28 cellular contexts compared by ENCODE assay signal in the genomic region with DNA sequence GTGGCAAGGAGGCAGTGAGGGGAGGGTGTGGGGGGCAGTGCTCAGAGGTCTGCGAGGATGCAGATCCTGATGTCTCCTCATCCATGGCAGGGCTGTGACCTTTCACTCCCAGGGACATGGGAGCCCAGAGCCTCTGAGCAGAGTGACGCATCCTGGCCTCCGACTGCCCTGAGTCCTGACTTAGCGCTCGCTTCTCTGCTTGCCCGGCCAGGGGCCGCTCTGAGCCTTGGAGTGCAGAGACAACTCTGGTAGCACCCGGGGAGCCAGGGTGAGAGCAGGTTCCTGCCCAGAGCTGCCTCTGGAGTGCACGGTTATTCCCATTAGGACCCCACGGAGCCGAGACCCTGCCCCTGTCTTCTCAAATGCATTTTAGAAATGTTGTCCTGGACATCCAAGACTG.
"Had no signal": no experiment of that assay in that cellular context is flagged by ENCODE, and none has a peak within 500 bp of the region (broad histone marks: within the 10 kb centered on the region; RNA-seq: fewer than 3 reads in every experiment).

No MANE protein-coding gene starts in this region.

- H3K36me3 ChIP-seq: stomach, suprapubic skin, thoracic aorta, thyroid gland, tibial artery, tibial nerve, transverse colon, upper lobe of left lung, upper lobe of right lung, uterus, vagina had no signal

- H3K27me3 ChIP-seq: testis, thyroid gland, tibial nerve, transverse colon, upper lobe of left lung, uterus, vagina had no signal

- FAIRE-seq: urothelium cell line had no signal

- H3K4me1 Mint-ChIP-seq: stimulated activated effector memory CD8-positive, alpha-beta T cell treated with anti-CD3 and anti-CD28 coated beads, Interleukin-12 subunit alpha, Interleukin-12 subunit beta, amount 100 ng/mL, for 72 hours; stimulated activated naive B cell treated with anti-CD40 and anti-IgM and Interleukin-4, amounts not matched to agents 10 μg/mL and 1 μg/mL and 100 μg/mL, for 72 hours had no signal

- DNase-seq: stimulated activated CD4-positive, alpha-beta T cell treated with anti-CD3 and anti-CD28 coated beads, Interleukin-2, amount 100 ng/mL, for 48 hours; stimulated activated CD4-positive, alpha-beta T cell treated with anti-CD3 and anti-CD28 coated beads, Interleukin-4, amount 100 ng/mL, for 1 hour; stimulated activated CD4-positive, alpha-beta T cell treated with anti-CD3 and anti-CD28 coated beads, Interleukin-4, amount 100 ng/mL, for 24 hours; stimulated activated CD4-positive, alpha-beta T cell treated with anti-CD3 and anti-CD28 coated beads, Interleukin-4, amount 100 ng/mL, for 4 hours; stimulated activated CD8-positive, alpha-beta memory T cell treated with anti-CD3 and anti-CD28 coated beads, Interleukin-4, amount 100 ng/mL, for 48 hours; stimulated activated naive B cell treated with anti-CD40 and anti-IgM and Interleukin-4, amounts not matched to agents 10 μg/mL and 1 μg/mL and 100 μg/mL, for 72 hours; stimulated activated naive CD4-positive, alpha-beta T cell; stimulated activated naive CD4-positive, alpha-beta T cell treated with Interleukin-2 at 50 U/mL for 16 hours; stimulated activated naive CD8-positive, alpha-beta T cell treated with anti-CD3 and anti-CD28 coated beads, Interleukin-15, amount 100 ng/mL, for 72 hours; stimulated activated naive CD8-positive, alpha-beta T cell treated with anti-CD3 and anti-CD28 coated beads, Interleukin-15, Interleukin-2, amounts not matched to agents 100 U/mL and 50 U/mL, for 24 hours; stomach; substantia nigra; testis; thyroid gland; tibial artery; transverse colon; trophoblast cell; upper lobe of left lung; upper lobe of right lung; uterus had no signal

- H3K4me3 Mint-ChIP-seq: stimulated activated effector memory CD8-positive, alpha-beta T cell treated with anti-CD3 and anti-CD28 coated beads, Interleukin-12 subunit alpha, Interleukin-12 subunit beta, amount 100 ng/mL, for 72 hours; stimulated activated naive B cell treated with anti-CD40 and anti-IgM and Interleukin-4, amounts not matched to agents 10 μg/mL and 1 μg/mL and 100 μg/mL, for 72 hours; stimulated activated naive CD8-positive, alpha-beta T cell treated with anti-CD3 and anti-CD28 coated beads, Interleukin-15, amount 100 ng/mL, for 72 hours; stimulated activated naive CD8-positive, alpha-beta T cell treated with anti-CD3 and anti-CD28 coated beads, Interleukin-15, Interleukin-2, amounts not matched to agents 100 ng/mL and 50 ng/mL, for 24 hours; type B pancreatic cell had no signal

- H3K4me1 ChIP-seq: stomach, testis, tibial artery, tibial nerve, transverse colon, upper lobe of left lung, upper lobe of right lung, uterus, vagina had no signal

- H3K9me3 ChIP-seq: suprapubic skin, testis, thoracic aorta, thyroid gland, tibial artery, upper lobe of left lung, upper lobe of right lung, uterus, vagina had no signal

- H3K9me3 Mint-ChIP-seq: stimulated activated naive CD8-positive, alpha-beta T cell treated with anti-CD3 and anti-CD28 coated beads, Interleukin-15, amount 100 ng/mL, for 72 hours; stimulated activated naive CD8-positive, alpha-beta T cell treated with anti-CD3 and anti-CD28 coated beads, Interleukin-15, Interleukin-2, amounts not matched to agents 100 ng/mL and 50 ng/mL, for 24 hours; type B pancreatic cell had no signal

- H3K27ac Mint-ChIP-seq: stimulated activated effector memory CD8-positive, alpha-beta T cell treated with anti-CD3 and anti-CD28 coated beads, Interleukin-12 subunit alpha, Interleukin-12 subunit beta, amount 100 ng/mL, for 72 hours; stimulated activated naive B cell treated with anti-CD40 and anti-IgM and Interleukin-4, amounts not matched to agents 10 μg/mL and 1 μg/mL and 100 μg/mL, for 72 hours; stimulated activated naive CD8-positive, alpha-beta T cell treated with anti-CD3 and anti-CD28 coated beads, Interleukin-15, Interleukin-2, amounts not matched to agents 100 ng/mL and 50 ng/mL, for 24 hours; type B pancreatic cell had no signal

- H3K36me3 Mint-ChIP-seq: stimulated activated effector memory CD8-positive, alpha-beta T cell treated with anti-CD3 and anti-CD28 coated beads, Interleukin-12 subunit alpha, Interleukin-12 subunit beta, amount 100 ng/mL, for 72 hours; stimulated activated naive B cell treated with anti-CD40 and anti-IgM and Interleukin-4, amounts not matched to agents 10 μg/mL and 1 μg/mL and 100 μg/mL, for 72 hours; type B pancreatic cell had no signal

- H3K27ac ChIP-seq: stomach, suprapubic skin, testis, thoracic aorta, thyroid gland, tibial artery, tibial nerve, transverse colon, upper lobe of left lung, upper lobe of right lung, uterus, vagina had no signal

- H3K27me3 Mint-ChIP-seq: stimulated activated naive B cell treated with anti-CD40 and anti-IgM and Interleukin-4, amounts not matched to agents 10 μg/mL and 1 μg/mL and 100 μg/mL, for 72 hours; stimulated activated naive CD8-positive, alpha-beta T cell treated with anti-CD3 and anti-CD28 coated beads, Interleukin-15, Interleukin-2, amounts not matched to agents 100 ng/mL and 50 ng/mL, for 24 hours had no signal

- ATAC-seq: stimulated activated effector memory CD8-positive, alpha-beta T cell treated with anti-CD3 and anti-CD28 coated beads, Interleukin-12 subunit alpha, Interleukin-12 subunit beta, amount 100 ng/mL, for 72 hours; stimulated activated naive B cell treated with anti-CD40 and anti-IgM and Interleukin-4, amounts not matched to agents 10 μg/mL and 1 μg/mL and 100 μg/mL, for 72 hours; stimulated activated naive CD8-positive, alpha-beta T cell treated with anti-CD3 and anti-CD28 coated beads, Interleukin-15, amount 100 ng/mL, for 72 hours; stimulated activated naive CD8-positive, alpha-beta T cell treated with anti-CD3 and anti-CD28 coated beads, Interleukin-15, Interleukin-2, amounts not matched to agents 100 U/mL and 50 U/mL, for 24 hours; upper lobe of right lung had no signal

- H3K4me3 ChIP-seq: stomach, suprapubic skin, testis, thoracic aorta, thyroid gland, tibial artery, tibial nerve, transverse colon, upper lobe of left lung, upper lobe of right lung, uterus, vagina had no signal
